In genomic region chr1:202625416-202626360, GRCh38 we compare ENCODE assay signal across 8 cellular contexts.
A peak's percentile ranks its signal among the peaks of the same experiment; 100 is the strongest.
DNase-seq lines count a peak whose midpoint lies in the region; ATAC-seq lines count a peak whose summit lies in the region.

No MANE protein-coding gene starts in this region.

- no peaks in the 10 kb centered on the region for H3K36me3 Mint-ChIP-seq in activated CD4-positive, alpha-beta T cell treated with anti-CD3 and anti-CD28 coated beads, Interleukin-2, amount 10 ng/mL, durations not matched to agents 24 days and 14 days (ENCODE audit: low read depth)
- H3K36me3 Mint-ChIP-seq in memory B cell = no peaks in the 10 kb centered on the region
- H3K36me3 Mint-ChIP-seq in stimulated activated memory B cell treated with anti-CD40 and anti-IgM and Interleukin-4, amounts not matched to agents 10 μg/mL and 1 μg/mL and 100 μg/mL, for 72 hours = no peaks in the 10 kb centered on the region

- H3K4me3 Mint-ChIP-seq in activated CD4-positive, alpha-beta T cell treated with anti-CD3 and anti-CD28 coated beads, Interleukin-2, amount 10 ng/mL, durations not matched to agents 24 days and 14 days = no peak overlapping the region
- H3K4me3 Mint-ChIP-seq in memory B cell = no peak overlapping the region
- H3K4me3 Mint-ChIP-seq in stimulated activated memory B cell treated with anti-CD40 and anti-IgM and Interleukin-4, amounts not matched to agents 10 μg/mL and 1 μg/mL and 100 μg/mL, for 72 hours = no peak overlapping the region

- ATAC-seq in memory B cell (ENCODE audit: low read depth) = peak; percentile 61
- peak; percentile 69 for ATAC-seq in stimulated activated memory B cell treated with anti-CD40 and anti-IgM and Interleukin-4, amounts not matched to agents 10 μg/mL and 1 μg/mL and 100 μg/mL, for 72 hours

- H3K9me3 Mint-ChIP-seq in activated CD4-positive, alpha-beta T cell treated with anti-CD3 and anti-CD28 coated beads, Interleukin-2, amount 10 ng/mL, durations not matched to agents 24 days and 14 days = no peaks in the 10 kb centered on the region
- no peaks in the 10 kb centered on the region for H3K9me3 Mint-ChIP-seq in memory B cell
- H3K9me3 Mint-ChIP-seq in stimulated activated memory B cell treated with anti-CD40 and anti-IgM and Interleukin-4, amounts not matched to agents 10 μg/mL and 1 μg/mL and 100 μg/mL, for 72 hours = no peaks in the 10 kb centered on the region

- peaks cover 26% of the 10 kb centered on the region for H3K27me3 Mint-ChIP-seq in activated CD4-positive, alpha-beta T cell treated with anti-CD3 and anti-CD28 coated beads, Interleukin-2, amount 10 ng/mL, durations not matched to agents 24 days and 14 days
- H3K27me3 Mint-ChIP-seq in memory B cell = peaks cover 7% of the 10 kb centered on the region
- H3K27me3 Mint-ChIP-seq in stimulated activated memory B cell treated with anti-CD40 and anti-IgM and Interleukin-4, amounts not matched to agents 10 μg/mL and 1 μg/mL and 100 μg/mL, for 72 hours = peaks cover 10% of the 10 kb centered on the region

- H3K27ac Mint-ChIP-seq in activated CD4-positive, alpha-beta T cell treated with anti-CD3 and anti-CD28 coated beads, Interleukin-2, amount 10 ng/mL, durations not matched to agents 24 days and 14 days = no peak overlapping the region
- H3K27ac Mint-ChIP-seq in memory B cell = no peak overlapping the region
- H3K27ac Mint-ChIP-seq in stimulated activated memory B cell treated with anti-CD40 and anti-IgM and Interleukin-4, amounts not matched to agents 10 μg/mL and 1 μg/mL and 100 μg/mL, for 72 hours = no peak overlapping the region

- DNase-seq in DMS153 treated with DMSO at 0.1 percent for 48 hours (lab: John Stamatoyannopoulos, UW; ENCODE audit: unreplicated experiment) (peak; percentile 64), HCEC 1CT (peak; percentile 67), NCI-H345 treated with DMSO at 0.1 percent for 48 hours (lab: John Stamatoyannopoulos, UW; ENCODE audit: unreplicated experiment) (peak; percentile 16), ecto neural progenitor cell (ENCODE audit: low spot score) (peak; percentile 82), memory B cell (ENCODE audit: low spot score in 2 of 2) (peak; percentile 42 to 57), cortex of kidney (lab: John Stamatoyannopoulos, UW) (no peak)
- DNase-seq in activated CD4-positive, alpha-beta T cell treated with anti-CD3 and anti-CD28 coated beads, Interleukin-2, amount 10 ng/mL, durations not matched to agents 24 days and 14 days = peak; percentile 87

- intact Hi-C loops in activated CD4-positive, alpha-beta T cell treated with anti-CD3 and anti-CD28 coated beads, Interleukin-2, amount 10 ng/mL, durations not matched to agents 24 days and 14 days (cut with micrococcal nuclease) = no loop called here

- H3K4me1 Mint-ChIP-seq in activated CD4-positive, alpha-beta T cell treated with anti-CD3 and anti-CD28 coated beads, Interleukin-2, amount 10 ng/mL, durations not matched to agents 24 days and 14 days = peaks cover 20% of the 10 kb centered on the region
- peaks cover 34% of the 10 kb centered on the region for H3K4me1 Mint-ChIP-seq in memory B cell
- H3K4me1 Mint-ChIP-seq in stimulated activated memory B cell treated with anti-CD40 and anti-IgM and Interleukin-4, amounts not matched to agents 10 μg/mL and 1 μg/mL and 100 μg/mL, for 72 hours = peaks cover 43% of the 10 kb centered on the region
